In genomic region chr15:26894181-26894580, GRCh38 we compare ENCODE assay signal across 36 cellular contexts. TPM values are rescaled to one million over a fixed set of nuclear protein-coding genes. Genes with fewer than 3 reads are reported as not detected.
"Had no signal": no experiment of that assay in that cellular context is flagged by ENCODE, and none has a peak within 500 bp of the region (broad histone marks: within the 10 kb centered on the region; RNA-seq: fewer than 3 reads in every experiment).

No MANE protein-coding gene starts in this region.

- H3K9me3 Mint-ChIP-seq: activated naive CD4-positive, alpha-beta T cell treated with anti-CD3 and anti-CD28 coated beads, Interleukin-2, amount 50 U/mL, for 24 hours had no signal

- DNase-seq: activated B cell treated with CpG ODN at 0.5 μM for 24 hours; activated CD4-positive, alpha-beta memory T cell treated with anti-CD3 and anti-CD28 coated beads, Interleukin-2, amount 10 ng/mL, durations not matched to agents 7 days and 5 days; activated CD4-positive, alpha-beta T cell treated with anti-CD3 and anti-CD28 coated beads for 1 hour; activated CD4-positive, alpha-beta T cell treated with anti-CD3 and anti-CD28 coated beads for 4 hours; activated CD4-positive, alpha-beta T cell treated with anti-CD3 and anti-CD28 coated beads, Interleukin-2, amount 10 ng/mL, durations not matched to agents 7 days and 5 days; activated CD4-positive, alpha-beta T cell treated with anti-CD3 and anti-CD28 coated beads, Interleukin-2, amount 50 U/mL, for 48 hours; activated CD8-positive, alpha-beta memory T cell treated with anti-CD3 and anti-CD28 coated beads for 24 hours; activated CD8-positive, alpha-beta memory T cell treated with anti-CD3 and anti-CD28 coated beads, Interleukin-2, amount 10 ng/mL, durations not matched to agents 7 days and 5 days; activated CD8-positive, alpha-beta memory T cell treated with anti-CD3 and anti-CD28 coated beads, Interleukin-2, amount 50 U/mL, for 48 hours; activated CD8-positive, alpha-beta T cell treated with anti-CD3 and anti-CD28 coated beads, Interleukin-2, amount 10 ng/mL, durations not matched to agents 7 days and 5 days; activated effector memory CD4-positive, alpha-beta T cell treated with Interleukin-2 at 50 U/mL for 16 hours; activated gamma-delta T cell; activated naive CD4-positive, alpha-beta T cell treated with anti-CD3 and anti-CD28 coated beads, Interleukin-2, amount 10 ng/mL, durations not matched to agents 7 days and 5 days; activated naive CD4-positive, alpha-beta T cell treated with Interleukin-2 at 50 U/mL for 16 hours; activated naive CD8-positive, alpha-beta T cell treated with anti-CD3 and anti-CD28 coated beads, Interleukin-2, amount 10 ng/mL, durations not matched to agents 7 days and 5 days; activated naive CD8-positive, alpha-beta T cell treated with anti-CD3 and anti-CD28 coated beads, Interleukin-2, amount 50 U/mL, for 24 hours; activated T-cell treated with anti-CD3 and anti-CD28 coated beads, Interleukin-2, amount 50 U/mL, for 24 hours; activated T-cell treated with anti-CD3 and anti-CD28 coated beads, Interleukin-2, amount 50 U/mL, for 48 hours; amygdala; anterior cingulate cortex; caudate nucleus; cerebellar nuclear complex; T-helper 1 cell; T-helper 2 cell; T-helper 9 cell had no signal

- H3K4me3 Mint-ChIP-seq: activated B cell treated with CpG ODN at 0.5 μM for 24 hours; activated CD4-positive, alpha-beta memory T cell treated with anti-CD3 and anti-CD28 coated beads, Interleukin-2, amount 10 ng/mL, durations not matched to agents 7 days and 5 days; activated CD4-positive, alpha-beta T cell treated with anti-CD3 and anti-CD28 coated beads, Interleukin-2, amount 10 ng/mL, durations not matched to agents 7 days and 5 days; activated CD8-positive, alpha-beta memory T cell treated with anti-CD3 and anti-CD28 coated beads, Interleukin-2, amount 10 ng/mL, durations not matched to agents 7 days and 5 days; activated CD8-positive, alpha-beta T cell treated with anti-CD3 and anti-CD28 coated beads, Interleukin-2, amount 10 ng/mL, durations not matched to agents 7 days and 5 days; activated naive CD4-positive, alpha-beta T cell treated with anti-CD3 and anti-CD28 coated beads, Interleukin-2, amount 10 ng/mL, durations not matched to agents 7 days and 5 days; activated naive CD4-positive, alpha-beta T cell treated with anti-CD3 and anti-CD28 coated beads, Interleukin-2, amount 50 U/mL, for 24 hours; activated naive CD8-positive, alpha-beta T cell; activated naive CD8-positive, alpha-beta T cell treated with anti-CD3 and anti-CD28 coated beads, Interleukin-2, amount 10 ng/mL, durations not matched to agents 7 days and 5 days; activated naive CD8-positive, alpha-beta T cell treated with anti-CD3 and anti-CD28 coated beads, Interleukin-2, amount 50 U/mL, for 24 hours; activated T-cell treated with anti-CD3 and anti-CD28 coated beads, Interleukin-2, amount 50 U/mL, for 24 hours; brain; central memory CD8-positive, alpha-beta T cell; T-helper 1 cell treated with Interleukin-12 subunit alpha and Interleukin-12 subunit beta and Interleukin-4 antibody, amounts not matched to agents 30 μg/mL and 1 μg/mL, for 36 hours; T-helper 2 cell treated with Interferon-gamma antibody and Interleukin-4, amounts not matched to agents 5 μg/mL and 100 μg/mL, for 36 hours had no signal

- H3K27me3 Mint-ChIP-seq: activated CD4-positive, alpha-beta memory T cell treated with anti-CD3 and anti-CD28 coated beads, Interleukin-2, amount 10 ng/mL, durations not matched to agents 7 days and 5 days; activated CD4-positive, alpha-beta T cell treated with anti-CD3 and anti-CD28 coated beads, Interleukin-2, amount 10 ng/mL, durations not matched to agents 7 days and 5 days; central memory CD8-positive, alpha-beta T cell had no signal

- H3K36me3 Mint-ChIP-seq: activated naive CD4-positive, alpha-beta T cell treated with anti-CD3 and anti-CD28 coated beads, Interleukin-2, amount 10 ng/mL, durations not matched to agents 7 days and 5 days; activated naive CD4-positive, alpha-beta T cell treated with anti-CD3 and anti-CD28 coated beads, Interleukin-2, amount 50 U/mL, for 24 hours; activated naive CD8-positive, alpha-beta T cell; activated naive CD8-positive, alpha-beta T cell treated with anti-CD3 and anti-CD28 coated beads, Interleukin-2, amount 10 ng/mL, durations not matched to agents 7 days and 5 days had no signal

- H3K27ac Mint-ChIP-seq: activated B cell treated with CpG ODN at 0.5 μM for 24 hours; activated CD4-positive, alpha-beta memory T cell treated with anti-CD3 and anti-CD28 coated beads, Interleukin-2, amount 10 ng/mL, durations not matched to agents 7 days and 5 days; activated CD4-positive, alpha-beta T cell treated with anti-CD3 and anti-CD28 coated beads, Interleukin-2, amount 10 ng/mL, durations not matched to agents 7 days and 5 days; activated CD8-positive, alpha-beta memory T cell treated with anti-CD3 and anti-CD28 coated beads, Interleukin-2, amount 10 ng/mL, durations not matched to agents 7 days and 5 days; activated CD8-positive, alpha-beta T cell treated with anti-CD3 and anti-CD28 coated beads, Interleukin-2, amount 10 ng/mL, durations not matched to agents 7 days and 5 days; activated naive CD4-positive, alpha-beta T cell treated with anti-CD3 and anti-CD28 coated beads, Interleukin-2, amount 10 ng/mL, durations not matched to agents 7 days and 5 days; activated naive CD4-positive, alpha-beta T cell treated with anti-CD3 and anti-CD28 coated beads, Interleukin-2, amount 50 U/mL, for 24 hours; activated naive CD8-positive, alpha-beta T cell; activated naive CD8-positive, alpha-beta T cell treated with anti-CD3 and anti-CD28 coated beads, Interleukin-2, amount 10 ng/mL, durations not matched to agents 7 days and 5 days; activated naive CD8-positive, alpha-beta T cell treated with anti-CD3 and anti-CD28 coated beads, Interleukin-2, amount 50 U/mL, for 24 hours; activated T-cell treated with anti-CD3 and anti-CD28 coated beads, Interleukin-2, amount 50 U/mL, for 24 hours; activated T-helper 2 cell treated with anti-CD3 and anti-CD28 coated beads, Interferon-gamma antibody, Interleukin-2, Interleukin-4, amounts not matched to agents 10 μg/mL and 5 μg/mL and 100 μg/mL, durations not matched to agents 14 hours and 24 hours and 36 hours; brain; T-helper 1 cell treated with Interleukin-12 subunit alpha and Interleukin-12 subunit beta and Interleukin-4 antibody, amounts not matched to agents 30 μg/mL and 1 μg/mL, for 36 hours; T-helper 2 cell treated with Interferon-gamma antibody and Interleukin-4, amounts not matched to agents 5 μg/mL and 100 μg/mL, for 36 hours had no signal

- H3K27ac ChIP-seq: ascending aorta, cardiac muscle cell, VCaP had no signal

- ATAC-seq: activated CD8-positive, alpha-beta memory T cell treated with anti-CD3 and anti-CD28 coated beads, Interleukin-2, amount 10 ng/mL, durations not matched to agents 7 days and 5 days; activated CD8-positive, alpha-beta T cell treated with anti-CD3 and anti-CD28 coated beads, Interleukin-2, amount 10 ng/mL, durations not matched to agents 7 days and 5 days; activated naive CD8-positive, alpha-beta T cell treated with anti-CD3 and anti-CD28 coated beads, Interleukin-2, amount 50 U/mL, for 24 hours had no signal

- H3K4me3 ChIP-seq: ascending aorta, cardiac muscle cell had no signal

- H3K4me1 Mint-ChIP-seq: activated B cell treated with CpG ODN at 0.5 μM for 24 hours; activated CD4-positive, alpha-beta memory T cell treated with anti-CD3 and anti-CD28 coated beads, Interleukin-2, amount 10 ng/mL, durations not matched to agents 7 days and 5 days; activated CD4-positive, alpha-beta T cell treated with anti-CD3 and anti-CD28 coated beads, Interleukin-2, amount 10 ng/mL, durations not matched to agents 7 days and 5 days; activated CD8-positive, alpha-beta memory T cell treated with anti-CD3 and anti-CD28 coated beads, Interleukin-2, amount 10 ng/mL, durations not matched to agents 7 days and 5 days; activated naive CD4-positive, alpha-beta T cell treated with anti-CD3 and anti-CD28 coated beads, Interleukin-2, amount 10 ng/mL, durations not matched to agents 7 days and 5 days; activated naive CD4-positive, alpha-beta T cell treated with anti-CD3 and anti-CD28 coated beads, Interleukin-2, amount 50 U/mL, for 24 hours; activated naive CD8-positive, alpha-beta T cell treated with anti-CD3 and anti-CD28 coated beads, Interleukin-2, amount 10 ng/mL, durations not matched to agents 7 days and 5 days; activated naive CD8-positive, alpha-beta T cell treated with anti-CD3 and anti-CD28 coated beads, Interleukin-2, amount 50 U/mL, for 24 hours; central memory CD8-positive, alpha-beta T cell had no signal

- H3K27me3 ChIP-seq: ascending aorta, cardiac muscle cell had no signal

- H3K36me3 ChIP-seq: ascending aorta, cardiac muscle cell had no signal

RNA-seq across cellular contexts. Expression of gene GABRA5, which starts 27.3 kb away (rescaled TPM):
- total RNA-seq: activated B cell treated with CpG ODN at 0.5 μM for 24 hours; activated CD4-positive, alpha-beta memory T cell treated with anti-CD3 and anti-CD28 coated beads, Interleukin-2, amount 10 ng/mL, durations not matched to agents 7 days and 5 days; activated CD4-positive, alpha-beta T cell treated with anti-CD3 and anti-CD28 coated beads, Interleukin-2, amount 10 ng/mL, durations not matched to agents 7 days and 5 days; activated CD8-positive, alpha-beta memory T cell treated with anti-CD3 and anti-CD28 coated beads, Interleukin-2, amount 10 ng/mL, durations not matched to agents 7 days and 5 days; activated CD8-positive, alpha-beta T cell treated with anti-CD3 and anti-CD28 coated beads, Interleukin-2, amount 10 ng/mL, durations not matched to agents 7 days and 5 days; activated naive CD8-positive, alpha-beta T cell treated with anti-CD3 and anti-CD28 coated beads, Interleukin-2, amount 10 ng/mL, durations not matched to agents 7 days and 5 days; activated T-helper 2 cell treated with anti-CD3 and anti-CD28 coated beads, Interferon-gamma antibody, Interleukin-2, Interleukin-4, amounts not matched to agents 10 μg/mL and 5 μg/mL and 100 μg/mL, durations not matched to agents 14 hours and 24 hours and 36 hours; ascending aorta; bronchial epithelial cell; cardiac muscle cell had no signal
